10 cellular contexts compared by ENCODE assay signal in the genomic region with DNA sequence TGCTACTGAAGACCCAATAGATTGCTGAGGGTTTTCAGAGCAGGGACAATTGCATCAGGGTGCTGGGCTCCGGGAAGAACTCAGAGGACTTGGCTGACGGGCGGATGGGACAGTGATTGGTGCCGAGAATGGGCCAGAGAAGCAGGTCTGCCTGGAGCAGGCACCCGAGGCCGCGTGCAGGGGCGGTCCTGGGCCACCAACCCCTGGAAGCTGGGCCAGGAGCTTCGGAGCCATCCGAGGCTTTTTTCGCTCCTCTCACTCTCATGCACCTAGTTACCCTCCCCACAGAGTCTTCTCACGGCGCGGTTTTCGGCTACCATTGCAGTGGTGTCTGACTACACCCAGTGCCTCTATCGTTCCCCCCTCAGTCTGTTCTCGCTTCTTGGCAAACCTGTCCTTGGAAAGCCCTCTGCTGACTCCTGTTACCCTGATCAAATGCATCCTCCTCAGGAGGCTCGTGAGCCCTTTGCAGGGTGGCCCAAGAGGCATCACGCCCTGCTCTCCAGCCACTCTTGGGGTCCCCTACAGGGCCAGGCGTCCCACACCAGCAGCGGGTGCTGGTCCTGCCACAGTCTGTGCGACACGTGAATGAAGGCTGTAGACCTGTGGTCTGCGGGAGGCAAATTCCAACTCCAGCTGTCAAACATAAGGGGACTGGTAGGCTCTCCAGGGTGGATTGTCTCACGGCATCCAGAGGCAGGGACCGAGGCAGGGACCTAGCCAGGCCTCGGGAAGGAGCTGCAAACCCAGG. TPM values are rescaled to one million over a fixed set of nuclear protein-coding genes. Genes with fewer than 3 reads are reported as not detected.
DNase-seq lines count a peak whose midpoint lies in the region; ATAC-seq and TF ChIP-seq lines count a peak whose summit lies in the region.
"Had no signal": no experiment of that assay in that cellular context is flagged by ENCODE, and none has a peak within 500 bp of the region (broad histone marks: within the 10 kb centered on the region; RNA-seq: fewer than 3 reads in every experiment).

No MANE protein-coding gene starts in this region.

- DNase-seq in fibroblast of mammary gland (ENCODE audit: low read depth) (no peak), prostate gland (ENCODE audit: low spot score) (no peak), caudate nucleus (lab: John Stamatoyannopoulos, UW) (no peak)
- no peak for DNase-seq in effector CD4-positive, alpha-beta T cell
- DNase-seq: NCI-H2029 had no signal

- H3K4me1 ChIP-seq in ES-I3 (ENCODE audit: insufficient read depth, low read length) (no peaks in the 10 kb centered on the region; the same call in 1 of the 2 replicates), prostate gland (replicated peaks) (peaks cover 5% of the 10 kb centered on the region)

- no peak for TF ChIP-seq CTCF in fibroblast of mammary gland (conservative IDR thresholded peaks at IDR 0.05; ENCODE audit: control insufficient read depth, insufficient read depth, low read depth, low read length)
- no peak for TF ChIP-seq CTCF in prostate gland (IDR thresholded peaks at IDR 0.05)

- H3K9ac ChIP-seq in ES-I3 (ENCODE audit: low read depth, low read length), result peak overlapping the region; percentile 96

- H3K9me3 ChIP-seq in ES-I3 (ENCODE audit: control insufficient read depth, insufficient read depth, low read length), result no peaks in the 10 kb centered on the region
- H3K9me3 ChIP-seq in prostate gland, result no peaks in the 10 kb centered on the region

- peaks cover 10% of the 10 kb centered on the region; the same call in 1 of the 2 replicates for H3K36me3 ChIP-seq in ES-I3 (ENCODE audit: insufficient read depth, low read length)
- no peaks in the 10 kb centered on the region for H3K36me3 ChIP-seq in prostate gland

- TF ChIP-seq POLR2A in Raji (IDR thresholded peaks at IDR 0.05; ENCODE audit: insufficient read depth, low read depth, low read length) (0 out of 2 replicates have a peak, but pooled peaks have one; percentile 21), prostate gland (IDR thresholded peaks at IDR 0.05) (no peak)

- no peak overlapping the region for H3K27ac ChIP-seq in prostate gland
- no peak overlapping the region for H3K27ac ChIP-seq in caudate nucleus (ENCODE audit: low read depth, low read length)

- H3K27me3 ChIP-seq in prostate gland (replicated peaks; ENCODE audit: insufficient read depth), result no peaks in the 10 kb centered on the region

- ATAC-seq in GM21360 (IDR thresholded peaks at IDR 0.05; ENCODE audit: unreplicated experiment), result no peak
- no peak for ATAC-seq in HG03108 (IDR thresholded peaks at IDR 0.05; ENCODE audit: unreplicated experiment)

- H3K4me3 ChIP-seq in fibroblast of mammary gland (ENCODE audit: control insufficient read depth, low read depth, low read length), result peak overlapping the region; percentile 87
- H3K4me3 ChIP-seq in prostate gland, result peak overlapping the region; percentile 89 to 93

- intact Hi-C loops in prostate gland (cut with DNase I), result loop anchor here (10.0 kb wide), 1 partner anchor 299 kb away; no protein-coding TSS in a partner anchor

- 77% methylated on average over 27 of the region's 27 CpGs for WGBS in prostate gland

RNA-seq across cellular contexts. Expression of gene CLPTM1L, which starts 1.2 kb away (rescaled TPM):
- total RNA-seq in prostate gland, result 100 to 1,000 TPM; 105 to 135 TPM

RNA-seq across cellular contexts. Expression of gene TERT, which starts 51.2 kb away (rescaled TPM):
- total RNA-seq in prostate gland, result 1 to 10 TPM in 1 of 2 donors, not detected in 1; 3.6 TPM
- total RNA-seq: dermis microvascular lymphatic vessel endothelial cell had no signal
